In the genomic region with DNA sequence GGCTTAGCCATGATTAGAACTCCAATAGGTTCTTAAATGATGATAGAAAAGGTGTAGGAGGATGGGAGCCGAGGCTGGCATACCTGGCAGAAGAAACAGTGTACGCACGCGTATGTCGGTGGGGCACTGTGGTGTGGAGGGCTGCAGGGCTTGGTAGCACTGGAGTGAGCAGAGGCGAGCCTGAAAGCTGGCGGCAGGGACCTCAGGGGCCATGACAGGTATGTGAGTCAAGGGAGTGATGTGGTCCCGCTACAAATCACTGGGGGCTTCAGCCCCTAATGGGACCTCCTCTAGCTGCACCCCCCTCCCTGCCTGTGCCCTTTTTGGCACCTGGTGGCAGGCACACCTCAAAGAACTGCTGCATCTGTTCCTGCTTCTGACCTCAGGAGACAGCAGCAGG, we compare ENCODE assay signal across 15 cellular contexts.
DNase-seq lines count a peak whose midpoint lies in the region; ATAC-seq, FAIRE-seq and TF ChIP-seq lines count a peak whose summit lies in the region.
"Had no signal": no experiment of that assay in that cellular context is flagged by ENCODE, and none has a peak within 500 bp of the region (broad histone marks: within the 10 kb centered on the region; RNA-seq: fewer than 3 reads in every experiment).

No MANE protein-coding gene starts in this region.

- H3K36me3 ChIP-seq in CD4-positive, alpha-beta memory T cell (ENCODE audit: insufficient read depth, low read length): no peaks in the 10 kb centered on the region
- H3K36me3 ChIP-seq in ascending aorta: no peaks in the 10 kb centered on the region
- H3K36me3 ChIP-seq: prostate gland had no signal

- intact Hi-C loops in CD4-positive, alpha-beta memory T cell (cut with micrococcal nuclease): no loop called here
- intact Hi-C loops in ascending aorta (cut with DNase I): no loop called here

- no peak for TF ChIP-seq POLR2A in GM12891 (IDR thresholded peaks at IDR 0.05; ENCODE audit: low read depth, low read length)

- H3K9me3 Mint-ChIP-seq in CD4-positive, alpha-beta memory T cell: no peaks in the 10 kb centered on the region
- no peaks in the 10 kb centered on the region for H3K9me3 Mint-ChIP-seq in naive B cell
- no peaks in the 10 kb centered on the region for H3K9me3 Mint-ChIP-seq in activated CD4-positive, alpha-beta memory T cell treated with anti-CD3 and anti-CD28 coated beads, Interleukin-2, amount 10 ng/mL, durations not matched to agents 7 days and 5 days
- H3K9me3 Mint-ChIP-seq: CD14-positive monocyte had no signal

- no peak overlapping the region for H3K4me3 ChIP-seq in CD4-positive, alpha-beta memory T cell (ENCODE audit: low read length in 2 of 2)
- no peak overlapping the region for H3K4me3 ChIP-seq in ascending aorta
- H3K4me3 ChIP-seq: PC-9, prostate gland had no signal

- POLR2A ChIA-PET in CD4-positive, alpha-beta memory T cell (lab: Charles Lee; ENCODE audit: partially characterized antibody): no interaction called here
- POLR2A ChIA-PET in activated CD4-positive, alpha-beta memory T cell treated with anti-CD3 and anti-CD28 coated beads, Interleukin-2, amount 10 ng/mL, durations not matched to agents 7 days and 5 days (lab: Charles Lee): interaction anchor here (1.8 to 3.8 kb wide), 2 partner anchors 8 to 87 kb away, joined by 6 to 16 read pairs; a partner anchor contains a TSS

- DNase-seq in CD4-positive, alpha-beta memory T cell: no peak
- DNase-seq in GM12891 (ENCODE audit: insufficient read length, low spot score) (no peak), ascending aorta (ENCODE audit: low spot score in 2 of 2) (no peak), naive B cell (no peak), NCI-H1105 (lab: John Stamatoyannopoulos, UW) (no peak), Ammon's horn (ENCODE audit: low spot score) (no peak)
- no peak for DNase-seq in activated CD4-positive, alpha-beta memory T cell treated with anti-CD3 and anti-CD28 coated beads, Interleukin-2, amount 10 ng/mL, durations not matched to agents 7 days and 5 days
- DNase-seq: DND-41 had no signal

- no peaks in the 10 kb centered on the region for H3K9me3 ChIP-seq in CD4-positive, alpha-beta memory T cell (ENCODE audit: control insufficient read depth in 1 of 2, low read length in 2 of 2)
- H3K9me3 ChIP-seq in ascending aorta: no peaks in the 10 kb centered on the region
- H3K9me3 ChIP-seq: prostate gland had no signal

- H3K27me3 Mint-ChIP-seq in CD4-positive, alpha-beta memory T cell: no peaks in the 10 kb centered on the region
- no peaks in the 10 kb centered on the region for H3K27me3 Mint-ChIP-seq in naive B cell
- no peaks in the 10 kb centered on the region for H3K27me3 Mint-ChIP-seq in activated CD4-positive, alpha-beta memory T cell treated with anti-CD3 and anti-CD28 coated beads, Interleukin-2, amount 10 ng/mL, durations not matched to agents 7 days and 5 days

- peaks cover 27 to 60% (median 45%) of the 10 kb centered on the region in 4 donors for H3K4me1 Mint-ChIP-seq in CD4-positive, alpha-beta memory T cell
- H3K4me1 Mint-ChIP-seq in naive B cell: peaks cover 49 to 69% (median 53%) of the 10 kb centered on the region in 3 donors
- H3K4me1 Mint-ChIP-seq in activated CD4-positive, alpha-beta memory T cell treated with anti-CD3 and anti-CD28 coated beads, Interleukin-2, amount 10 ng/mL, durations not matched to agents 7 days and 5 days: peaks cover 49% of the 10 kb centered on the region

- H3K27ac Mint-ChIP-seq in CD4-positive, alpha-beta memory T cell: peak overlapping the region in 6 of 7 donors; percentile 12 to 85 (median 54)
- H3K27ac Mint-ChIP-seq in naive B cell: peak overlapping the region in 5 of 6 donors; percentile 65 to 99 (median 89)
- H3K27ac Mint-ChIP-seq in activated CD4-positive, alpha-beta memory T cell treated with anti-CD3 and anti-CD28 coated beads, Interleukin-2, amount 10 ng/mL, durations not matched to agents 7 days and 5 days: no peak overlapping the region

- H3K4me1 ChIP-seq in CD4-positive, alpha-beta memory T cell (ENCODE audit: insufficient read depth, low read length): peaks cover 44% of the 10 kb centered on the region
- H3K4me1 ChIP-seq in ascending aorta: peaks cover 7 to 22% of the 10 kb centered on the region in 2 donors

- H3K36me3 Mint-ChIP-seq in CD4-positive, alpha-beta memory T cell: no peaks in the 10 kb centered on the region
- no peaks in the 10 kb centered on the region for H3K36me3 Mint-ChIP-seq in naive B cell
- H3K36me3 Mint-ChIP-seq in activated CD4-positive, alpha-beta memory T cell treated with anti-CD3 and anti-CD28 coated beads, Interleukin-2, amount 10 ng/mL, durations not matched to agents 7 days and 5 days (ENCODE audit: low read depth): no peaks in the 10 kb centered on the region
- H3K36me3 Mint-ChIP-seq: WTC11 had no signal

- ATAC-seq in naive B cell (ENCODE audit: low read depth in 2 of 2) (no peak), HG02970 (IDR thresholded peaks at IDR 0.05; ENCODE audit: low FRiP score, unreplicated experiment) (no peak)

- no peak overlapping the region for H3K27ac ChIP-seq in CD4-positive, alpha-beta memory T cell (ENCODE audit: low read depth, low read length)
- peak overlapping the region; percentile 57 to 64 for H3K27ac ChIP-seq in ascending aorta
- H3K27ac ChIP-seq: HL-60, KMS-11 had no signal

- peak; percentile 28 for FAIRE-seq in GM12891 (lab: Jason Lieb, UNC)

- CTCF ChIA-PET in CD4-positive, alpha-beta memory T cell (lab: Charles Lee; ENCODE audit: partially characterized antibody): no interaction called here
- CTCF ChIA-PET in activated CD4-positive, alpha-beta memory T cell treated with anti-CD3 and anti-CD28 coated beads, Interleukin-2, amount 10 ng/mL, durations not matched to agents 7 days and 5 days (lab: Charles Lee): no interaction called here

- no peak overlapping the region for H3K4me3 Mint-ChIP-seq in CD4-positive, alpha-beta memory T cell
- H3K4me3 Mint-ChIP-seq in naive B cell: peak overlapping the region; percentile 80 to 95 (median 88)
- no peak overlapping the region for H3K4me3 Mint-ChIP-seq in activated CD4-positive, alpha-beta memory T cell treated with anti-CD3 and anti-CD28 coated beads, Interleukin-2, amount 10 ng/mL, durations not matched to agents 7 days and 5 days
- H3K4me3 Mint-ChIP-seq: CD14-positive monocyte, WTC11 had no signal

- no peaks in the 10 kb centered on the region for H3K27me3 ChIP-seq in CD4-positive, alpha-beta memory T cell (ENCODE audit: insufficient read depth, low read length)
- H3K27me3 ChIP-seq in ascending aorta: no peaks in the 10 kb centered on the region

- no peak for TF ChIP-seq CTCF in ascending aorta (IDR thresholded peaks at IDR 0.05)

TF ChIP-seq in GM12891, 5 proteins besides CTCF, POLR2A, EP300 and RAD21:
- no peak for TF ChIP-seq TAF1 (IDR thresholded peaks at IDR 0.05; ENCODE audit: low read depth, low read length)

Comparison
In these comparisons a context has a peak if more than half of its experiments do, and no peak if none do; other contexts are left out.
1. H3K4me3 Mint-ChIP-seq: peak in naive B cell (8 of 8); none in CD4-positive, alpha-beta memory T cell (0 of 8) and activated CD4-positive, alpha-beta memory T cell treated with anti-CD3 and anti-CD28 coated beads, Interleukin-2, amount 10 ng/mL, durations not matched to agents 7 days and 5 days (single experiment).